ENCODE assay signal across 20 cellular contexts in the genomic region with DNA sequence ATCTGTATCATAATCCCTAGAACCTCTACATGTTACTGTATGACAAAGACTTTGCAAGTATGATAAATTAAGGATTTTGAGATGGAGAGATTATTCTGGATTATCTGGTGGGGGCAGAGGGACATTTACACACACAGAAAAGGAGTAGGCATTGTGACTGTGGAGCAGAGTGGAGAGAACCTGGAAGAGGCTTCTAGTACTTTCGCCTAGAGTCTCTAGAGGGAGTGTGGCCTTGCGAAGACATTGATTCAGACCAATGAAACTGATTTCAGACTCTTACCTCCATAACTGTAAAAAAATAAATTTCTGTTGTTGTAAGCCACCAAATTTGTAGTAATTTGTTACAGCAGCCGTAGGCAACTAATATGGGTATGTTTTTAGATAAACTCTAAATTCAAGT. TPM values are rescaled to one million over a fixed set of nuclear protein-coding genes. Genes with fewer than 3 reads are reported as not detected.
DNase-seq lines count a peak whose midpoint lies in the region; ATAC-seq, FAIRE-seq and TF ChIP-seq lines count a peak whose summit lies in the region.
"Had no signal": no experiment of that assay in that cellular context is flagged by ENCODE, and none has a peak within 500 bp of the region (broad histone marks: within the 10 kb centered on the region; RNA-seq: fewer than 3 reads in every experiment).

No MANE protein-coding gene starts in this region.

- peak; percentile 14 for TF ChIP-seq CTCF in choroid plexus epithelial cell (conservative IDR thresholded peaks at IDR 0.05; ENCODE audit: low read depth, low read length)

- H3K4me3 Mint-ChIP-seq in activated T-cell treated with anti-CD3 and anti-CD28 coated beads, Interleukin-2, amount 50 U/mL, for 72 hours = no peak overlapping the region
- H3K4me3 Mint-ChIP-seq in activated T-cell treated with anti-CD3 and anti-CD28 coated beads, Interleukin-2, amount 50 U/mL, for 4 hours = no peak overlapping the region
- no peak overlapping the region for H3K4me3 Mint-ChIP-seq in T-helper 17 cell
- H3K4me3 Mint-ChIP-seq: CD4-positive, CD25-positive, alpha-beta regulatory T cell had no signal

- H4K8ac ChIP-seq in mesendoderm (ENCODE audit: low read depth, low read length) = no peak overlapping the region

- H3K79me1 ChIP-seq in mesendoderm (ENCODE audit: low read length) = no peaks in the 10 kb centered on the region

- H3K27me3 Mint-ChIP-seq in activated T-cell treated with anti-CD3 and anti-CD28 coated beads, Interleukin-2, amount 50 U/mL, for 72 hours (ENCODE audit: low read depth) = no peaks in the 10 kb centered on the region
- no peaks in the 10 kb centered on the region for H3K27me3 Mint-ChIP-seq in activated T-cell treated with anti-CD3 and anti-CD28 coated beads, Interleukin-2, amount 50 U/mL, for 4 hours (ENCODE audit: low read depth)
- no peaks in the 10 kb centered on the region for H3K27me3 Mint-ChIP-seq in T-helper 17 cell
- H3K27me3 Mint-ChIP-seq: CD4-positive, CD25-positive, alpha-beta regulatory T cell had no signal

- H2BK120ac ChIP-seq in mesendoderm (ENCODE audit: low read depth, low read length) = no peak overlapping the region

- no peak overlapping the region for H3K4ac ChIP-seq in mesendoderm (ENCODE audit: low read depth, low read length)

- no peak overlapping the region for H3K23ac ChIP-seq in mesendoderm (ENCODE audit: low read length)

- no peak for TF ChIP-seq POLR2A in GM12891 (IDR thresholded peaks at IDR 0.05; ENCODE audit: low read depth, low read length)

- no peak overlapping the region for H3K9ac ChIP-seq in mesendoderm (ENCODE audit: low read length)
- H3K9ac ChIP-seq: BLaER1, KMS-11, SK-N-SH had no signal

- WGBS in mesendoderm (ENCODE audit: extremely low coverage, insufficient coverage, low lambda C conversion rate) = no CpG with 5 or more reads among the region's 3 CpGs

- H3K27ac Mint-ChIP-seq in activated T-cell treated with anti-CD3 and anti-CD28 coated beads, Interleukin-2, amount 50 U/mL, for 72 hours = peak overlapping the region; percentile 10
- H3K27ac Mint-ChIP-seq in T-helper 17 cell = peak overlapping the region; percentile 0
- H3K27ac Mint-ChIP-seq: CD4-positive, CD25-positive, alpha-beta regulatory T cell had no signal

- no peak overlapping the region for H3K56ac ChIP-seq in mesendoderm (ENCODE audit: low read length)

- no peak overlapping the region for H3K18ac ChIP-seq in mesendoderm (ENCODE audit: low read length)

- no peak overlapping the region for H3K27ac ChIP-seq in mesendoderm (ENCODE audit: low read depth, low read length)
- H3K27ac ChIP-seq: BLaER1, KMS-11 had no signal

- H3K36me3 ChIP-seq in mesendoderm (ENCODE audit: control insufficient read depth, insufficient read depth, low read length) = no peaks in the 10 kb centered on the region

- peaks cover 1% of the 10 kb centered on the region for H3K4me1 ChIP-seq in mesendoderm (ENCODE audit: control insufficient read depth, low read depth, low read length)
- H3K4me1 ChIP-seq: BLaER1 had no signal

- H3K4me2 ChIP-seq in mesendoderm (ENCODE audit: low read length) = no peak overlapping the region
- H3K4me2 ChIP-seq: BLaER1, KMS-11, SK-N-SH had no signal

- no peak overlapping the region for H2BK5ac ChIP-seq in mesendoderm (ENCODE audit: low read length)

- DNase-seq in activated T-cell treated with anti-CD3 and anti-CD28 coated beads, Interleukin-2, amount 50 U/mL, for 72 hours = no peak
- no peak for DNase-seq in activated T-cell treated with anti-CD3 and anti-CD28 coated beads, Interleukin-2, amount 50 U/mL, for 4 hours
- DNase-seq in T-helper 17 cell (no peak), choroid plexus epithelial cell (ENCODE audit: low read depth) (no peak), mesendoderm (peak; percentile 49), GM12891 (ENCODE audit: insufficient read length, low spot score) (no peak), NCI-H524 treated with DMSO at 0.1 percent for 48 hours (lab: John Stamatoyannopoulos, UW) (no peak)
- DNase-seq: 8988T; CD4-positive, CD25-positive, alpha-beta regulatory T cell; MM.1S; NCI-H1417; NCI-H1694; NCI-H2029 treated with DMSO at 0.1 percent for 48 hours; NCI-H69; SK-N-SH; SW 1271 had no signal

- ATAC-seq in activated T-cell treated with anti-CD3 and anti-CD28 coated beads, Interleukin-2, amount 50 U/mL, for 72 hours (replicated peaks in 1 of 2) = no peak
- no peak for ATAC-seq in activated T-cell treated with anti-CD3 and anti-CD28 coated beads, Interleukin-2, amount 50 U/mL, for 4 hours
- ATAC-seq in T-helper 17 cell (no peak), HG03280 (IDR thresholded peaks at IDR 0.05; ENCODE audit: unreplicated experiment) (no peak)

- peaks cover 26% of the 10 kb centered on the region for H3K4me1 Mint-ChIP-seq in activated T-cell treated with anti-CD3 and anti-CD28 coated beads, Interleukin-2, amount 50 U/mL, for 72 hours (ENCODE audit: low read depth)
- peaks cover 17% of the 10 kb centered on the region for H3K4me1 Mint-ChIP-seq in activated T-cell treated with anti-CD3 and anti-CD28 coated beads, Interleukin-2, amount 50 U/mL, for 4 hours (ENCODE audit: low read depth)
- H3K4me1 Mint-ChIP-seq in T-helper 17 cell = peaks cover 29% of the 10 kb centered on the region

- no peak overlapping the region for H4K5ac ChIP-seq in mesendoderm (ENCODE audit: low read length)

- H3K9me3 ChIP-seq in T-helper 17 cell (ENCODE audit: control insufficient read depth, low read length, poor library complexity, severe bottlenecking) = no peaks in the 10 kb centered on the region
- H3K9me3 ChIP-seq: BLaER1, SK-N-SH had no signal

- H2BK15ac ChIP-seq in mesendoderm (replicated peaks; ENCODE audit: low read depth) = no peak overlapping the region

- no peak for FAIRE-seq in GM12891 (lab: Jason Lieb, UNC)
- FAIRE-seq: H54 had no signal

- no peaks in the 10 kb centered on the region for H3K79me2 ChIP-seq in mesendoderm (ENCODE audit: control insufficient read depth, insufficient read depth, low read length)

- H3K9me3 Mint-ChIP-seq in activated T-cell treated with anti-CD3 and anti-CD28 coated beads, Interleukin-2, amount 50 U/mL, for 72 hours = no peaks in the 10 kb centered on the region
- no peaks in the 10 kb centered on the region for H3K9me3 Mint-ChIP-seq in activated T-cell treated with anti-CD3 and anti-CD28 coated beads, Interleukin-2, amount 50 U/mL, for 4 hours

- H3K4me3 ChIP-seq in choroid plexus epithelial cell (ENCODE audit: low read depth, low read length) = no peak overlapping the region
- H3K4me3 ChIP-seq in mesendoderm (ENCODE audit: low read length) = no peak overlapping the region
- H3K4me3 ChIP-seq: BLaER1 had no signal

- peaks cover 5 to 11% of the 10 kb centered on the region in 2 donors for H3K36me3 Mint-ChIP-seq in activated T-cell treated with anti-CD3 and anti-CD28 coated beads, Interleukin-2, amount 50 U/mL, for 72 hours (ENCODE audit: insufficient read depth in 2 of 2)
- H3K36me3 Mint-ChIP-seq in activated T-cell treated with anti-CD3 and anti-CD28 coated beads, Interleukin-2, amount 50 U/mL, for 4 hours (ENCODE audit: insufficient read depth) = peaks cover 33% of the 10 kb centered on the region
- peaks cover 14% of the 10 kb centered on the region for H3K36me3 Mint-ChIP-seq in T-helper 17 cell (ENCODE audit: low read depth)

- H3K27me3 ChIP-seq in mesendoderm (ENCODE audit: insufficient read depth, low read length, poor library complexity) = no peaks in the 10 kb centered on the region
- H3K27me3 ChIP-seq: BLaER1 had no signal

- H2AK5ac ChIP-seq in mesendoderm (ENCODE audit: low read length) = no peak overlapping the region

TF ChIP-seq in GM12891, 5 proteins besides CTCF, POLR2A, EP300 and RAD21:
- TF ChIP-seq PAX5 (IDR thresholded peaks at IDR 0.05; ENCODE audit: insufficient read depth, low read length, severe bottlenecking) (no peak), TAF1 (IDR thresholded peaks at IDR 0.05; ENCODE audit: low read depth, low read length) (no peak), SPI1 (IDR thresholded peaks at IDR 0.05; ENCODE audit: low read depth, low read length) (no peak), POLR2AphosphoS5 (IDR thresholded peaks at IDR 0.05; ENCODE audit: low read depth, low read length) (no peak), POU2F2 (IDR thresholded peaks at IDR 0.05; ENCODE audit: low read depth, low read length) (no peak)

RNA-seq across cellular contexts. Expression of gene CSNK1G3, which starts 45.9 kb away (rescaled TPM):
- total RNA-seq in activated T-cell treated with anti-CD3 and anti-CD28 coated beads, Interleukin-2, amount 50 U/mL, for 72 hours = 10 to 100 TPM; 56.2 to 58.5 TPM
- 10 to 100 TPM; 34.5 to 38.2 (median 38.1) TPM for total RNA-seq in activated T-cell treated with anti-CD3 and anti-CD28 coated beads, Interleukin-2, amount 50 U/mL, for 4 hours
- total RNA-seq in T-helper 17 cell = 10 to 100 TPM; 61.8 to 65.7 TPM
- 36.1 TPM for polyA plus RNA-seq in mesendoderm (2013, experiment 1 of 2)
- 35.5 TPM for polyA plus RNA-seq in mesendoderm (2013, experiment 2 of 2)
- polyA plus RNA-seq in GM12891 (2012; ENCODE audit: low read depth, missing spikeins) = 7.2 TPM
